ENCODE assay signal across 31 cellular contexts in genomic region chrX:44143061-44143602, GRCh38.
"Had no signal": no experiment of that assay in that cellular context is flagged by ENCODE, and none has a peak within 500 bp of the region (broad histone marks: within the 10 kb centered on the region; RNA-seq: fewer than 3 reads in every experiment).

No MANE protein-coding gene starts in this region.

- ATAC-seq: activated naive CD4-positive, alpha-beta T cell treated with anti-CD3 and anti-CD28 coated beads, Interleukin-2, amount 50 U/mL, for 72 hours; activated T-cell treated with anti-CD3 and anti-CD28 coated beads, Interleukin-2, amount 50 U/mL, for 4 hours; left lung; lower lobe of right lung; naive thymus-derived CD8-positive, alpha-beta T cell; pancreas; stimulated activated naive B cell treated with anti-CD40 and anti-IgM and Interleukin-4, amounts not matched to agents 10 μg/mL and 1 μg/mL and 100 μg/mL, for 72 hours; upper lobe of right lung; WTC11 had no signal

- H3K4me3 ChIP-seq: esophagus squamous epithelium, left lung, lower lobe of right lung, pancreas, prostate gland, stomach, thyroid gland, upper lobe of right lung had no signal

- H3K27me3 ChIP-seq: esophagus squamous epithelium, left lung, pancreas, stomach, thyroid gland, upper lobe of right lung had no signal

- FAIRE-seq: colon, endometrium, frontal cortex, pancreas, TTC549 had no signal

- DNase-seq: activated CD4-positive, alpha-beta memory T cell treated with anti-CD3 and anti-CD28 coated beads, Interleukin-2, amount 10 ng/mL, durations not matched to agents 7 days and 5 days; activated CD4-positive, alpha-beta T cell treated with anti-CD3 and anti-CD28 coated beads for 1 hour; activated CD4-positive, alpha-beta T cell treated with anti-CD3 and anti-CD28 coated beads, Interleukin-2, amount 10 ng/mL, durations not matched to agents 7 days and 5 days; activated CD8-positive, alpha-beta memory T cell treated with anti-CD3 and anti-CD28 coated beads, Interleukin-2, amount 50 U/mL, for 48 hours; activated naive CD4-positive, alpha-beta T cell; activated T-cell treated with anti-CD3 and anti-CD28 coated beads, Interleukin-2, amount 50 U/mL, for 4 hours; dermis blood vessel endothelial cell; effector CD4-positive, alpha-beta T cell; esophagus squamous epithelium; kidney glomerular epithelial cell; left lung; lower lobe of right lung; mesenchymal stem cell; naive thymus-derived CD8-positive, alpha-beta T cell; nucleus accumbens; pancreas; retina; stimulated activated CD4-positive, alpha-beta T cell treated with anti-CD3 and anti-CD28 coated beads, Interleukin-15, amount 100 ng/mL, for 24 hours; stimulated activated CD4-positive, alpha-beta T cell treated with anti-CD3 and anti-CD28 coated beads, Interleukin-2, amount 100 ng/mL, for 24 hours; stimulated activated naive B cell treated with anti-CD40 and anti-IgM and Interleukin-4, amounts not matched to agents 10 μg/mL and 1 μg/mL and 100 μg/mL, for 72 hours; stomach; T-helper 9 cell; thyroid gland; upper lobe of right lung had no signal

- H3K36me3 ChIP-seq: esophagus squamous epithelium, left lung, lower lobe of right lung, pancreas, prostate gland, stomach, thyroid gland, upper lobe of right lung had no signal
